ENCODE assay signal across 1 cellular context in genomic region chr19:47020992-47021496, GRCh38.
TF ChIP-seq lines count a peak whose summit lies in the region.

No MANE protein-coding gene starts in this region.

TF ChIP-seq in SK-N-SH treated with all-trans-retinoic acid at 6 μM for 48 hours, 23 proteins besides CTCF, POLR2A, EP300 and RAD21 (continued from another document):
- TF ChIP-seq TSHZ2 (CRISPR knock-in tag; IDR thresholded peaks at IDR 0.05) (no peak), ZNF565 (CRISPR knock-in tag; conservative IDR thresholded peaks at IDR 0.05; ENCODE audit: low read depth) (no peak), SNAI2 (CRISPR knock-in tag; IDR thresholded peaks at IDR 0.05) (no peak)
TF ChIP-seq in SK-N-SH treated with all-trans-retinoic acid at 6 μM for 48 hours: peak in this region for 0.
